In genomic region chr16:14303654-14304394, GRCh38 we compare ENCODE assay signal across 8 cellular contexts.
DNase-seq lines count a peak whose midpoint lies in the region; ATAC-seq, FAIRE-seq and TF ChIP-seq lines count a peak whose summit lies in the region.

No MANE protein-coding gene starts in this region.

- peaks cover 52% of the 10 kb centered on the region for H3K4me1 ChIP-seq in keratinocyte (ENCODE audit: control insufficient read depth, extremely low read depth, insufficient read depth, low read length)
- H3K4me1 ChIP-seq in suprapubic skin, result peaks cover 63% of the 10 kb centered on the region

- H3K4me1 Mint-ChIP-seq in T-helper 2 cell treated with Interferon-gamma antibody and Interleukin-4, amounts not matched to agents 5 μg/mL and 100 μg/mL, for 36 hours (ENCODE audit: low read depth), result peaks cover 13% of the 10 kb centered on the region
- peaks cover 11% of the 10 kb centered on the region for H3K4me1 Mint-ChIP-seq in activated naive CD8-positive, alpha-beta T cell treated with anti-CD3 and anti-CD28 coated beads, Interleukin-2, amount 10 ng/mL, durations not matched to agents 7 days and 5 days

- peak overlapping the region; percentile 71 for H3K4me3 Mint-ChIP-seq in T-helper 2 cell treated with Interferon-gamma antibody and Interleukin-4, amounts not matched to agents 5 μg/mL and 100 μg/mL, for 36 hours
- peak overlapping the region; percentile 85 for H3K4me3 Mint-ChIP-seq in activated naive CD8-positive, alpha-beta T cell treated with anti-CD3 and anti-CD28 coated beads, Interleukin-2, amount 10 ng/mL, durations not matched to agents 7 days and 5 days

- H3K27me3 ChIP-seq in keratinocyte (ENCODE audit: control insufficient read depth, extremely low read depth, insufficient read depth, low read length) (no peaks in the 10 kb centered on the region), suprapubic skin (no peaks in the 10 kb centered on the region)

- H3K4me3 ChIP-seq in keratinocyte (ENCODE audit: control insufficient read depth in 2 of 3, extremely low read depth in 1 of 3, insufficient read depth in 2 of 3, low read depth in 1 of 3, low read length in 3 of 3) (peak overlapping the region; percentile 78 to 94 (median 86)), suprapubic skin (peak overlapping the region; percentile 99)

- H3K9me3 ChIP-seq in keratinocyte (ENCODE audit: control insufficient read depth, low read depth, low read length) (no peaks in the 10 kb centered on the region), suprapubic skin (no peaks in the 10 kb centered on the region)

- POLR2A ChIA-PET in activated naive CD8-positive, alpha-beta T cell treated with anti-CD3 and anti-CD28 coated beads, Interleukin-2, amount 10 ng/mL, durations not matched to agents 7 days and 5 days (lab: Charles Lee), result no interaction called here

- H4K20me1 ChIP-seq in keratinocyte (ENCODE audit: control insufficient read depth, extremely low read depth, insufficient read depth, low read length), result no peaks in the 10 kb centered on the region

- peak overlapping the region; percentile 69 for H3K4me2 ChIP-seq in keratinocyte (ENCODE audit: control insufficient read depth, extremely low read depth, insufficient read depth, low read depth, low read length)

- H3K27ac Mint-ChIP-seq in T-helper 2 cell treated with Interferon-gamma antibody and Interleukin-4, amounts not matched to agents 5 μg/mL and 100 μg/mL, for 36 hours, result no peak overlapping the region
- no peak overlapping the region for H3K27ac Mint-ChIP-seq in activated naive CD8-positive, alpha-beta T cell treated with anti-CD3 and anti-CD28 coated beads, Interleukin-2, amount 10 ng/mL, durations not matched to agents 7 days and 5 days

- peak overlapping the region; percentile 88 for H3K9ac ChIP-seq in keratinocyte (ENCODE audit: control insufficient read depth, extremely low read depth, insufficient read depth, low read length)

- H3K9me3 Mint-ChIP-seq in T-helper 2 cell treated with Interferon-gamma antibody and Interleukin-4, amounts not matched to agents 5 μg/mL and 100 μg/mL, for 36 hours, result no peaks in the 10 kb centered on the region
- no peaks in the 10 kb centered on the region for H3K9me3 Mint-ChIP-seq in activated naive CD8-positive, alpha-beta T cell treated with anti-CD3 and anti-CD28 coated beads, Interleukin-2, amount 10 ng/mL, durations not matched to agents 7 days and 5 days

- H3K79me2 ChIP-seq in keratinocyte (ENCODE audit: control insufficient read depth, insufficient read depth, low read length), result peaks cover 67% of the 10 kb centered on the region

- peaks cover 44% of the 10 kb centered on the region for H3K27me3 Mint-ChIP-seq in T-helper 2 cell treated with Interferon-gamma antibody and Interleukin-4, amounts not matched to agents 5 μg/mL and 100 μg/mL, for 36 hours (ENCODE audit: low read depth)
- peaks cover 24% of the 10 kb centered on the region for H3K27me3 Mint-ChIP-seq in activated naive CD8-positive, alpha-beta T cell treated with anti-CD3 and anti-CD28 coated beads, Interleukin-2, amount 10 ng/mL, durations not matched to agents 7 days and 5 days

- 30% methylated on average over 17 of the region's 30 CpGs for WGBS in suprapubic skin

- H3K9me1 ChIP-seq in keratinocyte (ENCODE audit: control insufficient read depth, extremely low read depth, insufficient read depth, low read length), result no peaks in the 10 kb centered on the region

- DNase-seq in T-helper 2 cell treated with Interferon-gamma antibody and Interleukin-4, amounts not matched to agents 5 μg/mL and 100 μg/mL, for 36 hours (ENCODE audit: low spot score), result no peak
- DNase-seq in T-helper 2 cell, result no peak
- no peak for DNase-seq in activated naive CD8-positive, alpha-beta T cell treated with anti-CD3 and anti-CD28 coated beads, Interleukin-2, amount 10 ng/mL, durations not matched to agents 7 days and 5 days
- no peak for DNase-seq in keratinocyte (ENCODE audit: low read depth, low spot score)
- no peak for DNase-seq in suprapubic skin (ENCODE audit: low spot score in 2 of 2)
- DNase-seq in NCI-H748 treated with DMSO at 0.1 percent for 48 hours (lab: John Stamatoyannopoulos, UW), result no peak
- DNase-seq in activated CD8-positive, alpha-beta memory T cell treated with anti-CD3 and anti-CD28 coated beads for 24 hours, result no peak

- H2AFZ ChIP-seq in keratinocyte (ENCODE audit: control insufficient read depth, low read length), result no peak overlapping the region

- no peak for TF ChIP-seq EP300 in suprapubic skin (IDR thresholded peaks at IDR 0.05)

- H3K36me3 Mint-ChIP-seq in T-helper 2 cell treated with Interferon-gamma antibody and Interleukin-4, amounts not matched to agents 5 μg/mL and 100 μg/mL, for 36 hours (ENCODE audit: low read depth), result no peaks in the 10 kb centered on the region
- no peaks in the 10 kb centered on the region for H3K36me3 Mint-ChIP-seq in activated naive CD8-positive, alpha-beta T cell treated with anti-CD3 and anti-CD28 coated beads, Interleukin-2, amount 10 ng/mL, durations not matched to agents 7 days and 5 days

- dilution Hi-C loops in keratinocyte (cut with MboI; ENCODE audit: extremely low pct_ligation_motif_present, low sequenced_read_pairs), result no loop called here

- H3K27ac ChIP-seq in keratinocyte (ENCODE audit: control insufficient read depth, insufficient read depth, low read length) (peak overlapping the region; percentile 84), suprapubic skin (peak overlapping the region; percentile 92)

- ATAC-seq in activated naive CD8-positive, alpha-beta T cell treated with anti-CD3 and anti-CD28 coated beads, Interleukin-2, amount 10 ng/mL, durations not matched to agents 7 days and 5 days (ENCODE audit: low read depth), result no peak
- no peak for ATAC-seq in HG03571 (IDR thresholded peaks at IDR 0.05; ENCODE audit: unreplicated experiment)

- no peak for TF ChIP-seq POLR2A in suprapubic skin (IDR thresholded peaks at IDR 0.05)

- no peak for FAIRE-seq in keratinocyte (lab: Jason Lieb, UNC)

- no peak for TF ChIP-seq CTCF in keratinocyte (optimal IDR thresholded peaks at IDR 0.05 in 1 of 3, IDR thresholded peaks at IDR 0.05 in 1 of 3, conservative IDR thresholded peaks at IDR 0.05 in 1 of 3; ENCODE audit: extremely low read depth in 1 of 3, insufficient read depth in 2 of 3, low read length in 3 of 3)
- TF ChIP-seq CTCF in suprapubic skin (IDR thresholded peaks at IDR 0.05), result no peak

- H3K36me3 ChIP-seq in keratinocyte (ENCODE audit: control insufficient read depth in 2 of 2, extremely low read depth in 1 of 2, insufficient read depth in 2 of 2, low read length in 2 of 2) (peaks cover 3 to 6% of the 10 kb centered on the region in 2 experiments), suprapubic skin (no peaks in the 10 kb centered on the region)
